ENCODE assay signal across 8 cellular contexts in genomic region chr11:123865293-123865692, GRCh38. TPM values are rescaled to one million over a fixed set of nuclear protein-coding genes. Genes with fewer than 3 reads are reported as not detected.
"Had no signal": no experiment of that assay in that cellular context is flagged by ENCODE, and none has a peak within 500 bp of the region (broad histone marks: within the 10 kb centered on the region; RNA-seq: fewer than 3 reads in every experiment).

No MANE protein-coding gene starts in this region.

RNA-seq across cellular contexts. Expression of gene TMEM225, which starts 20.2 kb away (rescaled TPM):
- total RNA-seq: LHCN-M2, MCF 10A, NCI-H460, PC-3, Peyer's patch, Right ventricle myocardium superior, SJSA1 had no signal
- polyA plus RNA-seq: SK-N-SH had no signal

RNA-seq across cellular contexts. Expression of gene OR8D4, which starts 36.7 kb away (rescaled TPM):
- total RNA-seq: LHCN-M2, MCF 10A, NCI-H460, PC-3, Peyer's patch, Right ventricle myocardium superior, SJSA1 had no signal
- polyA plus RNA-seq: SK-N-SH had no signal

RNA-seq across cellular contexts. Expression of gene OR6M1, which starts 59.1 kb away (rescaled TPM):
- total RNA-seq: LHCN-M2, MCF 10A, NCI-H460, PC-3, Peyer's patch, Right ventricle myocardium superior, SJSA1 had no signal
- polyA plus RNA-seq: SK-N-SH had no signal
